7 cellular contexts compared by ENCODE assay signal in the genomic region with DNA sequence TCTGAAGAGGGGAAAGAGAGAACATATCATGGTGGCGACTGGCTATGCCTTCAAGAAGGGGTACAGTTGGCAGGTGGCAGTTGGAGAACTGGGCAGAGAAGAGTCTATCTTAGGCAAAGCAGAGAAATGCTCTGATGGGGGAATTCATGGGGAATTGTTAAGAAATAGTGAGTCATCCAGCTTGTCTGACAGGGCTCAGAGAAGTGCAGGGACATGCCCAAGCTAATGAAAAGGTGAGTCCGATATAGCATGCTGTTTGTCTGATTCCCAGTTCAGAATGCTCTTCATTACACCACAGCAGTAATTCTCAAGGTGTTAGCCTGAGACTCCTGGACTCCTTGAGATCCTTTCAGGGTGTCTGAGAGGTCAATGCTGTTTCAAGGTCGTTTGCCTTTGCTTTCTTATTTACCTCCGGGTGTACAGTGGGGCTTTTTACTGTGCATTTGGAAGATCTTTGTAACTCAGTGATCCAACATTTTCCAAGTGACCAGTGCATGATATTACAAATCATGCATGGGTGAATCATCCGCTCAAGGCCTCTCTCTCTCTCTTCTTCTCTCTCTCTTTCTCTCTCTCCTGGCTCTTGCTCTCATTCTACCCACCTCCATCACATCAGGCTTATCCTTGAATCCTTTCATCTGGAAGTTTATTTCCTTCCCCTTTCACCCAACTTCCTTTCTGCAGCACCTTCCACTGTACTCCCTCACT. TPM values are rescaled to one million over a fixed set of nuclear protein-coding genes. Genes with fewer than 3 reads are reported as not detected.
DNase-seq lines count a peak whose midpoint lies in the region; ATAC-seq and TF ChIP-seq lines count a peak whose summit lies in the region.
"Not testable (repeated sequence)": the region's sequence is repeated elsewhere in the genome, so short reads cannot be mapped to it uniquely, and the experiment has no call there.

No MANE protein-coding gene starts in this region.

- not testable (repeated sequence) for H3K27ac Mint-ChIP-seq in activated naive CD8-positive, alpha-beta T cell treated with anti-CD3 and anti-CD28 coated beads, Interleukin-2, amount 50 U/mL, for 24 hours

- H3K9me3 ChIP-seq in esophagus (ENCODE audit: control insufficient read depth in 2 of 2, insufficient read depth in 1 of 2, low read depth in 1 of 2, low read length in 1 of 2) = not testable (repeated sequence)

- DNase-seq in EH (ENCODE audit: low read depth) (peak; percentile 48), HK-2 (ENCODE audit: unreplicated experiment) (peak; percentile 16), RWPE1 (ENCODE audit: low spot score) (peak; percentile 77), kidney glomerular epithelial cell (lab: John Stamatoyannopoulos, UW) (peak; percentile 49)
- not testable (repeated sequence) for DNase-seq in activated naive CD8-positive, alpha-beta T cell treated with anti-CD3 and anti-CD28 coated beads, Interleukin-2, amount 50 U/mL, for 24 hours

- WGBS in esophagus, 2 donors = 42 to 66% methylated on average over 4 to 5 of the region's 5 CpGs

- not testable (repeated sequence) for H3K4me1 ChIP-seq in esophagus (ENCODE audit: control insufficient read depth in 2 of 2, insufficient read depth in 2 of 2, low read length in 1 of 2)

- not testable (repeated sequence) for H3K27me3 Mint-ChIP-seq in activated naive CD8-positive, alpha-beta T cell treated with anti-CD3 and anti-CD28 coated beads, Interleukin-2, amount 50 U/mL, for 24 hours

- TF ChIP-seq CTCF in RWPE1 (conservative IDR thresholded peaks at IDR 0.05; ENCODE audit: low read depth) = not testable (repeated sequence)

- not testable (repeated sequence) for H3K27me3 ChIP-seq in esophagus (ENCODE audit: control insufficient read depth in 1 of 2, insufficient read depth in 2 of 2, low read length in 2 of 2)

- not testable (repeated sequence) for H3K36me3 Mint-ChIP-seq in activated naive CD8-positive, alpha-beta T cell treated with anti-CD3 and anti-CD28 coated beads, Interleukin-2, amount 50 U/mL, for 24 hours (ENCODE audit: low read depth)

- POLR2A ChIA-PET in RWPE1 (lab: Yijun Ruan, JAX; ENCODE audit: low non-redundant PET) = not testable (repeated sequence)

- ATAC-seq in activated naive CD8-positive, alpha-beta T cell treated with anti-CD3 and anti-CD28 coated beads, Interleukin-2, amount 50 U/mL, for 24 hours = peak; percentile 40

- not testable (repeated sequence) for H3K9me3 Mint-ChIP-seq in activated naive CD8-positive, alpha-beta T cell treated with anti-CD3 and anti-CD28 coated beads, Interleukin-2, amount 50 U/mL, for 24 hours

- peaks cover 21% of the 10 kb centered on the region for H3K4me1 Mint-ChIP-seq in activated naive CD8-positive, alpha-beta T cell treated with anti-CD3 and anti-CD28 coated beads, Interleukin-2, amount 50 U/mL, for 24 hours

- H3K36me3 ChIP-seq in esophagus (ENCODE audit: control insufficient read depth in 2 of 2, insufficient read depth in 2 of 2, low read length in 1 of 2) = not testable (repeated sequence)

- CTCF ChIA-PET in RWPE1 (lab: Yijun Ruan, JAX) = not testable (repeated sequence)

- H3K4me3 ChIP-seq in esophagus (ENCODE audit: low read depth in 1 of 2, low read length in 2 of 2); skin epidermis: not testable (repeated sequence)

- H3K27ac ChIP-seq in RWPE1 (peak overlapping the region; percentile 99), esophagus (ENCODE audit: low read depth in 2 of 2, low read length in 1 of 2) (peak overlapping the region; percentile 76 to 87), skin epidermis (peak overlapping the region in 18 of 21 experiments; percentile 44 to 84 (median 74))

- H3K4me3 Mint-ChIP-seq in activated naive CD8-positive, alpha-beta T cell treated with anti-CD3 and anti-CD28 coated beads, Interleukin-2, amount 50 U/mL, for 24 hours = not testable (repeated sequence)

RNA-seq across cellular contexts. Expression of a gene that starts 51.5 kb away (rescaled TPM):
- polyA plus RNA-seq in esophagus = 1 to 10 TPM in 1 of 2 donors, under 1 TPM in 1; 0.28 to 4.0 TPM
